ENCODE assay signal across 1 cellular context in the genomic region with DNA sequence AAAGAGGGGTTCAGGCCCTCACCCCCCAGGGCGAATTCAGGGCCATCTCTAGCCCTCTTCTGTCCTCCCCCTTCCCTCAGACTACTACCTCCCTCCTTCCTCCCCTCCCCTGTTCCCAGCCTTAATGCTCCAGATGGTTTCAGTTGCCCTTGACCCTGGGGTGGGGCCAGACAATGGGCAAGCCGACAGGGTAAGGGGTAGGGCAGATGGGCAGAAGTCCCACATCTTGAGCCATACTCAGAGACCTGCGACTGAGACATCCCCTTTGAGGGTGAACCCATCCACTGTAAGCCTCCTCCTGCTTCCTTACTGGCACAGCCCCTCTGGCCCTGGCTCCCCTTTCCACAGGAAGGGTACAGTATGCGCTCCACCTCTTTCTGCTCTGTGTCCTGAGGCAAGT.
A peak's percentile ranks its signal among the peaks of the same experiment; 100 is the strongest.
TF ChIP-seq lines count a peak whose summit lies in the region.

No MANE protein-coding gene starts in this region.

TF ChIP-seq in HEK293, 187 proteins besides CTCF, POLR2A, EP300 and RAD21 (continued from another document):
- peak; percentile 17; the same call in 1 of the 2 replicates for TF ChIP-seq ZNF398 (tag by site-specific recombination; IDR thresholded peaks at IDR 0.05)
- no peak for TF ChIP-seq ZNF449 (tag by site-specific recombination; IDR thresholded peaks at IDR 0.05)
- no peak for TF ChIP-seq ZNF354C (tag by site-specific recombination; IDR thresholded peaks at IDR 0.05; ENCODE audit: borderline replicate concordance, low read depth)
- no peak for TF ChIP-seq ZNF624 (tag by site-specific recombination; IDR thresholded peaks at IDR 0.05)
- no peak for TF ChIP-seq ZNF350 (tag by site-specific recombination; IDR thresholded peaks at IDR 0.05)
- no peak for TF ChIP-seq OVOL3 (tag by site-specific recombination; IDR thresholded peaks at IDR 0.05)
- no peak for TF ChIP-seq ZBTB21 (tag by site-specific recombination; IDR thresholded peaks at IDR 0.05)
- no peak for TF ChIP-seq ZBTB48 (tag by site-specific recombination; IDR thresholded peaks at IDR 0.05)
- TF ChIP-seq OSR2 (tag by site-specific recombination; IDR thresholded peaks at IDR 0.05), result no peak
- TF ChIP-seq ZNF239 (tag by site-specific recombination; IDR thresholded peaks at IDR 0.05), result no peak
- TF ChIP-seq, protein P1, sequence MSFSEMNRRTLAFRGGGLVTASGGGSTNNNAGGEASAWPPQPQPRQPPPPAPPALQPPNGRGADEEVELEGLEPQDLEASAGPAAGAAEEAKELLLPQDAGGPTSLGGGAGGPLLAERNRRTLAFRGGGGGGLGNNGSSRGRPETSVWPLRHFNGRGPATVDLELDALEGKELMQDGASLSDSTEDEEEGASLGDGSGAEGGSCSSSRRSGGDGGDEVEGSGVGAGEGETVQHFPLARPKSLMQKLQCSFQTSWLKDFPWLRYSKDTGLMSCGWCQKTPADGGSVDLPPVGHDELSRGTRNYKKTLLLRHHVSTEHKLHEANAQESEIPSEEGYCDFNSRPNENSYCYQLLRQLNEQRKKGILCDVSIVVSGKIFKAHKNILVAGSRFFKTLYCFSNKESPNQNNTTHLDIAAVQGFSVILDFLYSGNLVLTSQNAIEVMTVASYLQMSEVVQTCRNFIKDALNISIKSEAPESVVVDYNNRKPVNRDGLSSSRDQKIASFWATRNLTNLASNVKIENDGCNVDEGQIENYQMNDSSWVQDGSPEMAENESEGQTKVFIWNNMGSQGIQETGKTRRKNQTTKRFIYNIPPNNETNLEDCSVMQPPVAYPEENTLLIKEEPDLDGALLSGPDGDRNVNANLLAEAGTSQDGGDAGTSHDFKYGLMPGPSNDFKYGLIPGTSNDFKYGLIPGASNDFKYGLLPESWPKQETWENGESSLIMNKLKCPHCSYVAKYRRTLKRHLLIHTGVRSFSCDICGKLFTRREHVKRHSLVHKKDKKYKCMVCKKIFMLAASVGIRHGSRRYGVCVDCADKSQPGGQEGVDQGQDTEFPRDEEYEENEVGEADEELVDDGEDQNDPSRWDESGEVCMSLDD (tag by site-specific recombination; IDR thresholded peaks at IDR 0.05), result no peak
- TF ChIP-seq MZF1 (tag by site-specific recombination; IDR thresholded peaks at IDR 0.05; ENCODE audit: borderline replicate concordance), result no peak
- TF ChIP-seq PRDM10 (tag by site-specific recombination; IDR thresholded peaks at IDR 0.05), result 0 out of 2 replicates have a peak, but pooled peaks have one; percentile 31
- TF ChIP-seq BCL11A (tag by site-specific recombination; IDR thresholded peaks at IDR 0.05; ENCODE audit: low read depth), result no peak
